13 cellular contexts compared by ENCODE assay signal in genomic region chr9:137455361-137455991, GRCh38. TPM values are rescaled to one million over a fixed set of nuclear protein-coding genes. Genes with fewer than 3 reads are reported as not detected.
DNase-seq lines count a peak whose midpoint lies in the region; ATAC-seq and TF ChIP-seq lines count a peak whose summit lies in the region.
"Had no signal": no experiment of that assay in that cellular context is flagged by ENCODE, and none has a peak within 500 bp of the region (broad histone marks: within the 10 kb centered on the region; RNA-seq: fewer than 3 reads in every experiment).

No MANE protein-coding gene starts in this region.

- H3K4me3 ChIP-seq in right lobe of liver (no peak overlapping the region), thoracic aorta (peak overlapping the region; percentile 97)

- H3K4me1 Mint-ChIP-seq in activated naive CD4-positive, alpha-beta T cell treated with anti-CD3 and anti-CD28 coated beads, Interleukin-2, amount 50 U/mL, for 24 hours, result peaks cover 37% of the 10 kb centered on the region

- no peaks in the 10 kb centered on the region for H3K27me3 Mint-ChIP-seq in activated naive CD4-positive, alpha-beta T cell treated with anti-CD3 and anti-CD28 coated beads, Interleukin-2, amount 50 U/mL, for 24 hours

- TF ChIP-seq CTCF in VCaP (conservative IDR thresholded peaks at IDR 0.05) (no peak), right lobe of liver (IDR thresholded peaks at IDR 0.05) (no peak), thoracic aorta (IDR thresholded peaks at IDR 0.05) (no peak)

- H3K27ac ChIP-seq in VCaP (0 out of 2 replicates have a peak overlapping the region, but pooled peaks have one; percentile 11), right lobe of liver (peak overlapping the region in 2 of 3 donors; percentile 84 to 90), thoracic aorta (peak overlapping the region; percentile 97 to 99)

- DNase-seq in activated naive CD4-positive, alpha-beta T cell treated with Interleukin-2 at 50 U/mL for 16 hours, result no peak
- peak in 1 of 3 donors; percentile 50 for DNase-seq in right lobe of liver
- DNase-seq in thoracic aorta (ENCODE audit: low spot score), result no peak
- DNase-seq in GDM1 (lab: John Stamatoyannopoulos, UW), result no peak
- DNase-seq in SW 1271 (lab: John Stamatoyannopoulos, UW), result no peak
- DNase-seq in GM03348 (ENCODE audit: low spot score), result no peak
- DNase-seq: activated CD8-positive, alpha-beta T cell treated with anti-CD3 and anti-CD28 coated beads, Interleukin-2, amount 10 ng/mL, durations not matched to agents 7 days and 5 days; NCI-H1417 treated with DMSO at 0.1 percent for 48 hours; NCI-H69 had no signal

- WGBS in right lobe of liver (ENCODE audit: insufficient coverage, low coverage, low lambda C conversion rate, missing lambda C conversion rate), result 67% methylated on average over 2 of the region's 18 CpGs

- H3K9me3 Mint-ChIP-seq in activated naive CD4-positive, alpha-beta T cell treated with anti-CD3 and anti-CD28 coated beads, Interleukin-2, amount 50 U/mL, for 24 hours, result no peaks in the 10 kb centered on the region

- no peaks in the 10 kb centered on the region for H3K9me3 ChIP-seq in right lobe of liver
- no peaks in the 10 kb centered on the region for H3K9me3 ChIP-seq in thoracic aorta

- no peak for ATAC-seq in right lobe of liver
- no peak for ATAC-seq in thoracic aorta (ENCODE audit: insufficient number of reproducible peaks, low FRiP score, low read depth)
- ATAC-seq: activated CD8-positive, alpha-beta T cell treated with anti-CD3 and anti-CD28 coated beads, Interleukin-2, amount 10 ng/mL, durations not matched to agents 7 days and 5 days had no signal

- H3K27ac Mint-ChIP-seq in activated naive CD4-positive, alpha-beta T cell treated with anti-CD3 and anti-CD28 coated beads, Interleukin-2, amount 50 U/mL, for 24 hours, result no peak overlapping the region

- no peaks in the 10 kb centered on the region for H3K27me3 ChIP-seq in right lobe of liver
- no peaks in the 10 kb centered on the region for H3K27me3 ChIP-seq in thoracic aorta (replicated peaks; ENCODE audit: insufficient read depth)

- H3K4me1 ChIP-seq in right lobe of liver, result peaks cover 0 to 25% (median 3%) of the 10 kb centered on the region in 4 donors
- peaks cover 28 to 52% of the 10 kb centered on the region in 2 donors for H3K4me1 ChIP-seq in thoracic aorta (ENCODE audit: control insufficient read depth in 1 of 2, low read depth in 2 of 2)

- intact Hi-C loops in right lobe of liver (cut with DNase I), result no loop called here

- H3K4me3 Mint-ChIP-seq in activated naive CD4-positive, alpha-beta T cell treated with anti-CD3 and anti-CD28 coated beads, Interleukin-2, amount 50 U/mL, for 24 hours, result peak overlapping the region; percentile 38
- H3K4me3 Mint-ChIP-seq: activated CD8-positive, alpha-beta T cell treated with anti-CD3 and anti-CD28 coated beads, Interleukin-2, amount 10 ng/mL, durations not matched to agents 7 days and 5 days had no signal

- H3K36me3 ChIP-seq in right lobe of liver, result no peaks in the 10 kb centered on the region
- H3K36me3 ChIP-seq in thoracic aorta, result peaks cover 16% of the 10 kb centered on the region

- peaks cover 5% of the 10 kb centered on the region for H3K36me3 Mint-ChIP-seq in activated naive CD4-positive, alpha-beta T cell treated with anti-CD3 and anti-CD28 coated beads, Interleukin-2, amount 50 U/mL, for 24 hours

- TF ChIP-seq POLR2A in right lobe of liver (IDR thresholded peaks at IDR 0.05), result no peak

RNA-seq across cellular contexts. Expression of gene NSMF, which starts 3.7 kb away (rescaled TPM):
- total RNA-seq in right lobe of liver (10 to 100 TPM; 15.6 to 55.4 (median 20.1) TPM), thoracic aorta (100 to 1,000 TPM; 168 to 251 TPM)

RNA-seq across cellular contexts. Expression of gene ENTPD8, which starts 14.3 kb away (rescaled TPM):
- total RNA-seq in right lobe of liver (10 to 100 TPM in 2 of 6 experiments, 1 to 10 TPM in 4; 3.3 to 11.5 (median 7.5) TPM), thoracic aorta (not detected)
- total RNA-seq: activated CD8-positive, alpha-beta T cell treated with anti-CD3 and anti-CD28 coated beads, Interleukin-2, amount 10 ng/mL, durations not matched to agents 7 days and 5 days; HT1080; subcutaneous adipose tissue had no signal

RNA-seq across cellular contexts. Expression of gene NOXA1, which starts 32.3 kb away (rescaled TPM):
- total RNA-seq in right lobe of liver (1 to 10 TPM; 4.7 to 8.0 (median 5.7) TPM), thoracic aorta (1 to 10 TPM; 3.5 to 9.6 TPM)
- total RNA-seq: HT1080 had no signal

RNA-seq across cellular contexts. Expression of gene EXD3, which starts 32.5 kb away (rescaled TPM):
- total RNA-seq in right lobe of liver (10 to 100 TPM in 3 of 6 experiments, 1 to 10 TPM in 3; 3.3 to 14.4 (median 10.6) TPM), thoracic aorta (10 to 100 TPM; 22.7 to 29.4 TPM)

Comparison
In these comparisons a context has a peak if more than half of its experiments do, and no peak if none do; other contexts are left out.
1. H3K27ac ChIP-seq: peak in every context shown above with its lines; median percentile 98 in thoracic aorta; 87 in right lobe of liver; 11 in VCaP.
2. RNA of gene ENTPD8, which starts 14.3 kb away (total RNA-seq): 3.3 to 11.5 TPM in right lobe of liver; not detected in thoracic aorta; every median in the first group is over 4 times any median in the second.